16 cellular contexts compared by ENCODE assay signal in the genomic region with DNA sequence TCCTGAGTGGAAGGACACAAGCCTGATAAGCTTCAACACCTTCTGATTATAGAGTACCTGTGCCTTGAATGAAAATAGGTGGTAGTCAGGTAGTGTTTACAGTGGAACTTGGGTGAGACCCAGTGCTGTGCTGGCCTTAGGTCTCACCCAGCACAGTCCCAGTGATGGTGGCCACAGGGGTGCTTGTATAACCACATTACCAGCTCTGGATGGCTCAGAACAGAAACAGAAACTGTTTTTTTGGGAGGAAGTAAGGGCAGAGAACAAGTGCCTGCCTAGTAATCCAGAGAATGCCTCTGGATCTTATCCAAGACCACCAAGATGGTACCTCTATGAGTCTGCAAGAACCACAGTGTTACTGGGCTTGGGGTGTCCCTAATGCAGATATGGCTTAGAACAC.
DNase-seq lines count a peak whose midpoint lies in the region; ATAC-seq and TF ChIP-seq lines count a peak whose summit lies in the region.
"Had no signal": no experiment of that assay in that cellular context is flagged by ENCODE, and none has a peak within 500 bp of the region (broad histone marks: within the 10 kb centered on the region; RNA-seq: fewer than 3 reads in every experiment).

No MANE protein-coding gene starts in this region.

- ATAC-seq in activated naive CD4-positive, alpha-beta T cell treated with anti-CD3 and anti-CD28 coated beads, Interleukin-2, amount 50 U/mL, for 72 hours: peak; percentile 39 to 56
- ATAC-seq in stimulated activated effector memory CD8-positive, alpha-beta T cell treated with anti-CD3 and anti-CD28 coated beads, Interleukin-12 subunit alpha, Interleukin-12 subunit beta, amount 100 ng/mL, for 72 hours: peak; percentile 24
- ATAC-seq: HepG2 had no signal

- intact Hi-C loops in activated naive CD4-positive, alpha-beta T cell treated with anti-CD3 and anti-CD28 coated beads for 36 hours (cut with micrococcal nuclease): no loop called here
- intact Hi-C loops in vagina (cut with DNase I) (no loop called here), dorsolateral prefrontal cortex (cut with DNase I) (no loop called here)

- TF ChIP-seq CTCF in HFFc6 (IDR thresholded peaks at IDR 0.05): no peak
- no peak for TF ChIP-seq CTCF in vagina (IDR thresholded peaks at IDR 0.05)
- no peak for TF ChIP-seq CTCF in dorsolateral prefrontal cortex (IDR thresholded peaks at IDR 0.05 in 54 of 56, conservative IDR thresholded peaks at IDR 0.05 in 2 of 56; ENCODE audit: low read depth in 1 of 56, partially characterized antibody in 56 of 56)

- H3K27ac ChIP-seq in vagina (no peak overlapping the region), dorsolateral prefrontal cortex (no peak overlapping the region)

- DNase-seq in activated naive CD4-positive, alpha-beta T cell treated with anti-CD3 and anti-CD28 coated beads, Interleukin-2, amount 50 U/mL, for 72 hours (ENCODE audit: low spot score in 2 of 2): no peak
- DNase-seq in activated naive CD4-positive, alpha-beta T cell treated with anti-CD3 and anti-CD28 coated beads for 36 hours: no peak
- DNase-seq in HFFc6: peak; percentile 8
- peak; percentile 41 for DNase-seq in RPMI7951 (ENCODE audit: low read depth)
- DNase-seq in stimulated activated effector memory CD8-positive, alpha-beta T cell treated with anti-CD3 and anti-CD28 coated beads, Interleukin-12 subunit alpha, Interleukin-12 subunit beta, amount 100 ng/mL, for 72 hours (ENCODE audit: low spot score in 2 of 2): no peak
- DNase-seq in vagina (ENCODE audit: extremely low spot score in 2 of 2): no peak
- no peak for DNase-seq in dorsolateral prefrontal cortex
- DNase-seq: C1 segment of cervical spinal cord; Calu3; CD4-positive, alpha-beta T cell; DMS79; EL; GOT3; H9 had no signal

- H3K4me3 ChIP-seq in vagina (no peak overlapping the region), dorsolateral prefrontal cortex (no peak overlapping the region)

- H3K9me3 Mint-ChIP-seq in activated naive CD4-positive, alpha-beta T cell treated with anti-CD3 and anti-CD28 coated beads, Interleukin-2, amount 50 U/mL, for 72 hours: peaks cover 26 to 28% of the 10 kb centered on the region in 2 donors
- H3K9me3 Mint-ChIP-seq in activated naive CD4-positive, alpha-beta T cell treated with anti-CD3 and anti-CD28 coated beads for 36 hours: peaks cover 14% of the 10 kb centered on the region
- peaks cover 47% of the 10 kb centered on the region for H3K9me3 Mint-ChIP-seq in HFFc6
- peaks cover 13% of the 10 kb centered on the region for H3K9me3 Mint-ChIP-seq in stimulated activated effector memory CD8-positive, alpha-beta T cell treated with anti-CD3 and anti-CD28 coated beads, Interleukin-12 subunit alpha, Interleukin-12 subunit beta, amount 100 ng/mL, for 72 hours

- H3K4me1 Mint-ChIP-seq in activated naive CD4-positive, alpha-beta T cell treated with anti-CD3 and anti-CD28 coated beads for 36 hours (ENCODE audit: low read depth): no peaks in the 10 kb centered on the region
- H3K4me1 Mint-ChIP-seq in HFFc6 (ENCODE audit: low read depth): peaks cover 10% of the 10 kb centered on the region; the same call in 1 of the 2 replicates
- no peaks in the 10 kb centered on the region for H3K4me1 Mint-ChIP-seq in stimulated activated effector memory CD8-positive, alpha-beta T cell treated with anti-CD3 and anti-CD28 coated beads, Interleukin-12 subunit alpha, Interleukin-12 subunit beta, amount 100 ng/mL, for 72 hours
- H3K4me1 Mint-ChIP-seq: B cell, H9 had no signal

- no peaks in the 10 kb centered on the region for H3K9me3 ChIP-seq in vagina

- H3K27me3 ChIP-seq in vagina (no peaks in the 10 kb centered on the region), dorsolateral prefrontal cortex (peaks cover 0 to 35% (median 6%) of the 10 kb centered on the region in 45 donors)

- no peaks in the 10 kb centered on the region for H3K36me3 ChIP-seq in vagina

- H3K4me1 ChIP-seq in vagina: no peaks in the 10 kb centered on the region

- H3K4me3 Mint-ChIP-seq in activated naive CD4-positive, alpha-beta T cell treated with anti-CD3 and anti-CD28 coated beads for 36 hours: no peak overlapping the region
- no peak overlapping the region for H3K4me3 Mint-ChIP-seq in HFFc6
- H3K4me3 Mint-ChIP-seq in stimulated activated effector memory CD8-positive, alpha-beta T cell treated with anti-CD3 and anti-CD28 coated beads, Interleukin-12 subunit alpha, Interleukin-12 subunit beta, amount 100 ng/mL, for 72 hours: no peak overlapping the region
- H3K4me3 Mint-ChIP-seq: B cell; CD4-positive, alpha-beta T cell; H9 had no signal

- no peak for TF ChIP-seq POLR2A in vagina (IDR thresholded peaks at IDR 0.05)

- H3K36me3 Mint-ChIP-seq in activated naive CD4-positive, alpha-beta T cell treated with anti-CD3 and anti-CD28 coated beads, Interleukin-2, amount 50 U/mL, for 72 hours: peaks cover 9 to 18% of the 10 kb centered on the region in 2 donors
- peaks cover 3% of the 10 kb centered on the region for H3K36me3 Mint-ChIP-seq in activated naive CD4-positive, alpha-beta T cell treated with anti-CD3 and anti-CD28 coated beads for 36 hours (ENCODE audit: low read depth)
- H3K36me3 Mint-ChIP-seq in HFFc6 (ENCODE audit: low read depth): peaks cover 62% of the 10 kb centered on the region
- H3K36me3 Mint-ChIP-seq in stimulated activated effector memory CD8-positive, alpha-beta T cell treated with anti-CD3 and anti-CD28 coated beads, Interleukin-12 subunit alpha, Interleukin-12 subunit beta, amount 100 ng/mL, for 72 hours: no peaks in the 10 kb centered on the region

- CTCF ChIA-PET in activated naive CD4-positive, alpha-beta T cell treated with anti-CD3 and anti-CD28 coated beads for 36 hours (lab: Charles Lee): no interaction called here

- H3K27me3 Mint-ChIP-seq in activated naive CD4-positive, alpha-beta T cell treated with anti-CD3 and anti-CD28 coated beads for 36 hours (ENCODE audit: low read depth): peaks cover 3% of the 10 kb centered on the region
- no peaks in the 10 kb centered on the region for H3K27me3 Mint-ChIP-seq in HFFc6 (ENCODE audit: insufficient read depth)
- H3K27me3 Mint-ChIP-seq: B cell; CD4-positive, alpha-beta T cell had no signal

- no peak overlapping the region for H3K27ac Mint-ChIP-seq in activated naive CD4-positive, alpha-beta T cell treated with anti-CD3 and anti-CD28 coated beads, Interleukin-2, amount 50 U/mL, for 72 hours
- no peak overlapping the region for H3K27ac Mint-ChIP-seq in activated naive CD4-positive, alpha-beta T cell treated with anti-CD3 and anti-CD28 coated beads for 36 hours
- H3K27ac Mint-ChIP-seq in HFFc6: no peak overlapping the region
- H3K27ac Mint-ChIP-seq in stimulated activated effector memory CD8-positive, alpha-beta T cell treated with anti-CD3 and anti-CD28 coated beads, Interleukin-12 subunit alpha, Interleukin-12 subunit beta, amount 100 ng/mL, for 72 hours: no peak overlapping the region
- H3K27ac Mint-ChIP-seq: B cell; CD4-positive, alpha-beta T cell; H9 had no signal

Comparison
In these comparisons a context has a peak if more than half of its experiments do, and no peak if none do; other contexts are left out.
1. DNase-seq: peak in HFFc6 (single experiment) and RPMI7951 (single experiment); none in activated naive CD4-positive, alpha-beta T cell treated with anti-CD3 and anti-CD28 coated beads, Interleukin-2, amount 50 U/mL, for 72 hours (0 of 2), activated naive CD4-positive, alpha-beta T cell treated with anti-CD3 and anti-CD28 coated beads for 36 hours (single experiment), stimulated activated effector memory CD8-positive, alpha-beta T cell treated with anti-CD3 and anti-CD28 coated beads, Interleukin-12 subunit alpha, Interleukin-12 subunit beta, amount 100 ng/mL, for 72 hours (0 of 2), vagina (0 of 2) and dorsolateral prefrontal cortex (0 of 10).